In the genomic region with DNA sequence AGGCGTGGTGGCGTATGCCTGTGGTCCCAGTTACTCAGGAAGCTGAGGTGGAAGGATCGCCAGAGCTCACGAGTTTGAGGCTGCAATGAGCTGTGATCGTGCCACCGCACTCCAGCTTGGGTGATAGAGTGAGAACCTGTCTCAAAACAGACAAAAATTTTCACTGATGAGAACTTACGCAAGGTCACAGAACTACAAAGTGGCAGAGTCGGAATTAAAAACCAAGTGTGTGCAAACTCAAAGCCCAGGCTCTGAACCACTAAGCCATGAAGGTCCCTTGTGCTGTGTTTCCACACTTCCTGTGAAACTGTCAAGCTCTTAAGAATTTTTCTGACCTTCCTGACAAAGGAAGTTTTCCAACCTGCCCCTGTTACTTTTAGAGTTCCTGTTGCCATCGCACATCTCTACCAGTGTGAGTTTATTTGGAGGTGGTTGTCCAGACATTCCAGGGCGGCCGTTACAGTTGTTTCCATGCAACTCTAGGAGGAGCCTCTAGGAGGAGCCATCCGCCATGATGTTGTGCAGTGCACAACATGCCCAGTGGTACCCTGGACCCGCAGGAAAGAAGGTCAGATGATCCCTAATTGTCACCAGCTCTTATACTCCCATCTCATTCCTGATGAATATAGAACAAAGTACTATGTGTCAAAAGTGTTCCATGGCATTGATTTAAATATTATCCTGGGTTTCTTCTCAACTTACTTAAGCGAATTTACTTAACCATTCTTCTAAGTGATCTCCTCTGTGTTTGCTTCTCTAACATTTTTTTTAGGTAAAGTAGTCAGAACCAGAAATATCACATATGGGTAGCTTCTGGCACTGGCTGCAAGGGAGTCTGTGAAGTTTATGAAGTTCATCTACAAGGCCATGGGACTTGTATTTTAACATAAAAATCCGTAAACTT, we compare ENCODE assay signal across 8 cellular contexts. TPM values are rescaled to one million over a fixed set of nuclear protein-coding genes. Genes with fewer than 3 reads are reported as not detected.
DNase-seq lines count a peak whose midpoint lies in the region; ATAC-seq and TF ChIP-seq lines count a peak whose summit lies in the region.

No MANE protein-coding gene starts in this region.

- H3K79me1 ChIP-seq in H9 (ENCODE audit: insufficient read depth, low read depth, low read length, poor library complexity, severe bottlenecking), result no peaks in the 10 kb centered on the region

- no peak overlapping the region for H3T11ph ChIP-seq in H9 (ENCODE audit: low read length)

- no peak overlapping the region for H3K14ac ChIP-seq in H9 (ENCODE audit: insufficient read depth, low read length)

- H3K27me3 Mint-ChIP-seq in CD14-positive monocyte (ENCODE audit: low read depth in 3 of 3) (peaks cover 2 to 5% (median 3%) of the 10 kb centered on the region in 3 donors), H9 (ENCODE audit: low read depth) (no peaks in the 10 kb centered on the region)

- TF ChIP-seq CTCF in CD14-positive monocyte (IDR thresholded peaks at IDR 0.05) (peak; percentile 42), H9 (conservative IDR thresholded peaks at IDR 0.05) (peak; percentile 83)

- no peak overlapping the region for H3K4me3 Mint-ChIP-seq in CD14-positive monocyte
- H3K4me3 Mint-ChIP-seq in H9, result no peak overlapping the region

- no peak overlapping the region for H3K27ac Mint-ChIP-seq in CD14-positive monocyte
- no peak overlapping the region for H3K27ac Mint-ChIP-seq in H9

- ATAC-seq in SK-N-SH treated with all-trans-retinoic acid at 6 μM for 48 hours (peak; percentile 78), GM21526 (IDR thresholded peaks at IDR 0.05; ENCODE audit: low FRiP score, unreplicated experiment) (no peak)

- no peak overlapping the region for H3K27ac ChIP-seq in H9 (ENCODE audit: insufficient read length, low read depth, low read length)
- H3K27ac ChIP-seq in iPS DF 6.9 (ENCODE audit: low read length), result no peak overlapping the region

- H4K8ac ChIP-seq in H9 (replicated peaks; ENCODE audit: insufficient read length, low read depth, low read length), result no peak overlapping the region

- H3K36me3 Mint-ChIP-seq in CD14-positive monocyte (no peaks in the 10 kb centered on the region), H9 (ENCODE audit: insufficient read depth in 1 of 3, low read depth in 3 of 3) (no peaks in the 10 kb centered on the region)

- H2BK15ac ChIP-seq in H9 (ENCODE audit: low read depth, low read length), result no peak overlapping the region

- peaks cover 0 to 6% (median 1%) of the 10 kb centered on the region in 7 donors for H3K9me3 Mint-ChIP-seq in CD14-positive monocyte
- H3K9me3 Mint-ChIP-seq in H9, result no peaks in the 10 kb centered on the region

- H3K23ac ChIP-seq in H9 (ENCODE audit: insufficient read length, low read depth, low read length), result no peak overlapping the region

- H3K9me3 ChIP-seq in H9 (ENCODE audit: control insufficient read depth, low read depth, low read length) (no peaks in the 10 kb centered on the region), iPS DF 6.9 (ENCODE audit: control insufficient read depth, insufficient read depth, low read length) (no peaks in the 10 kb centered on the region)

- no peak overlapping the region for H2BK120ac ChIP-seq in H9 (ENCODE audit: low read depth, low read length, poor library complexity, severe bottlenecking)

- no peak overlapping the region for H4K91ac ChIP-seq in H9 (ENCODE audit: insufficient read length, low read depth, low read length)

- H2AFZ ChIP-seq in H9 (ENCODE audit: low read length), result no peak overlapping the region

- H3K56ac ChIP-seq in H9 (ENCODE audit: insufficient read length, low read depth, low read length), result no peak overlapping the region

- no peaks in the 10 kb centered on the region for H3K36me3 ChIP-seq in iPS DF 6.9 (ENCODE audit: control insufficient read depth, insufficient read depth, low read length)

- H3K4me2 ChIP-seq in H9 (ENCODE audit: insufficient read depth, insufficient read length, low read length), result no peak overlapping the region

- intact Hi-C loops in CD14-positive monocyte (cut with micrococcal nuclease), result no loop called here

- DNase-seq in CD14-positive monocyte (ENCODE audit: low spot score) (no peak), H9 (peak; percentile 75), iPS DF 6.9 (ENCODE audit: low read depth, low spot score) (peak; percentile 29), NCI-H2171 treated with DMSO at 0.1 percent for 48 hours (lab: John Stamatoyannopoulos, UW) (no peak), NCI-H446 treated with DMSO at 0.1 percent for 48 hours (lab: John Stamatoyannopoulos, UW) (no peak), NCI-H345 (lab: John Stamatoyannopoulos, UW) (no peak)

- H3K4me3 ChIP-seq in iPS DF 6.9 (ENCODE audit: low read length), result no peak overlapping the region

- no CpG with 5 or more reads among the region's 15 CpGs for WGBS in H9 (ENCODE audit: extremely low coverage, insufficient read length, low lambda C conversion rate)
- no CpG with 5 or more reads among the region's 15 CpGs for WGBS in iPS DF 6.9 (ENCODE audit: insufficient coverage, insufficient read length)

- H3K4me1 Mint-ChIP-seq in CD14-positive monocyte, result peaks cover 16% of the 10 kb centered on the region
- peaks cover 0 to 4% of the 10 kb centered on the region in 2 experiments; a peak in 1 of 4 replicates for H3K4me1 Mint-ChIP-seq in H9

- H2BK12ac ChIP-seq in H9 (ENCODE audit: insufficient read length, low read depth, low read length), result no peak overlapping the region

- no peak overlapping the region for H3K9ac ChIP-seq in H9 (ENCODE audit: extremely low read depth, insufficient read length, low read length)

- H4K5ac ChIP-seq in H9 (ENCODE audit: insufficient read length, low read depth, low read length), result no peak overlapping the region

- H3K18ac ChIP-seq in H9 (ENCODE audit: insufficient read length, low read depth, low read length), result no peak overlapping the region

- no peaks in the 10 kb centered on the region for H4K20me1 ChIP-seq in H9 (ENCODE audit: control insufficient read depth, insufficient read depth, insufficient read length)

- no peak overlapping the region for H2BK20ac ChIP-seq in H9 (ENCODE audit: low read depth, low read length, poor library complexity, severe bottlenecking)

- H2AK5ac ChIP-seq in H9 (ENCODE audit: insufficient read length, low read length), result no peak overlapping the region

- H3K27me3 ChIP-seq in H9 (ENCODE audit: insufficient read depth, low read length) (no peaks in the 10 kb centered on the region), iPS DF 6.9 (ENCODE audit: control insufficient read depth, insufficient read depth, low read length) (no peaks in the 10 kb centered on the region)

- no peaks in the 10 kb centered on the region for H3K79me2 ChIP-seq in H9 (ENCODE audit: insufficient read depth, low read length)

- no peaks in the 10 kb centered on the region for H3K23me2 ChIP-seq in H9 (ENCODE audit: insufficient read length, low read depth, low read length, poor library complexity, severe bottlenecking)

- no peak overlapping the region for H3K4ac ChIP-seq in H9 (ENCODE audit: low read depth, low read length)

- H3K4me1 ChIP-seq in H9 (ENCODE audit: insufficient read depth, low read length) (no peaks in the 10 kb centered on the region), iPS DF 6.9 (ENCODE audit: control insufficient read depth, insufficient read depth, low read length) (no peaks in the 10 kb centered on the region)

- H2BK5ac ChIP-seq in H9 (ENCODE audit: insufficient read length, low read length), result no peak overlapping the region

TF ChIP-seq in SK-N-SH treated with all-trans-retinoic acid at 6 μM for 48 hours, 23 proteins besides CTCF, POLR2A, EP300 and RAD21 (continues in another document):
- TF ChIP-seq ARNTL (CRISPR knock-in tag; IDR thresholded peaks at IDR 0.05; ENCODE audit: borderline replicate concordance, low read depth) (no peak), OSR1 (CRISPR knock-in tag; IDR thresholded peaks at IDR 0.05) (no peak), RARB (CRISPR knock-in tag; IDR thresholded peaks at IDR 0.05) (no peak), BACH2 (CRISPR knock-in tag; IDR thresholded peaks at IDR 0.05; ENCODE audit: borderline replicate concordance) (no peak), ZNF8 (CRISPR knock-in tag; IDR thresholded peaks at IDR 0.05) (no peak), ISL1 (CRISPR knock-in tag; IDR thresholded peaks at IDR 0.05) (no peak), PPARA (CRISPR knock-in tag; IDR thresholded peaks at IDR 0.05; ENCODE audit: borderline replicate concordance) (no peak), TOX (CRISPR knock-in tag; IDR thresholded peaks at IDR 0.05; ENCODE audit: borderline replicate concordance) (no peak), ZNF565 (CRISPR knock-in tag; conservative IDR thresholded peaks at IDR 0.05; ENCODE audit: low read depth) (no peak), TCF4 (CRISPR knock-in tag; IDR thresholded peaks at IDR 0.05; ENCODE audit: borderline replicate concordance) (no peak)
- TF ChIP-seq, protein P1, sequence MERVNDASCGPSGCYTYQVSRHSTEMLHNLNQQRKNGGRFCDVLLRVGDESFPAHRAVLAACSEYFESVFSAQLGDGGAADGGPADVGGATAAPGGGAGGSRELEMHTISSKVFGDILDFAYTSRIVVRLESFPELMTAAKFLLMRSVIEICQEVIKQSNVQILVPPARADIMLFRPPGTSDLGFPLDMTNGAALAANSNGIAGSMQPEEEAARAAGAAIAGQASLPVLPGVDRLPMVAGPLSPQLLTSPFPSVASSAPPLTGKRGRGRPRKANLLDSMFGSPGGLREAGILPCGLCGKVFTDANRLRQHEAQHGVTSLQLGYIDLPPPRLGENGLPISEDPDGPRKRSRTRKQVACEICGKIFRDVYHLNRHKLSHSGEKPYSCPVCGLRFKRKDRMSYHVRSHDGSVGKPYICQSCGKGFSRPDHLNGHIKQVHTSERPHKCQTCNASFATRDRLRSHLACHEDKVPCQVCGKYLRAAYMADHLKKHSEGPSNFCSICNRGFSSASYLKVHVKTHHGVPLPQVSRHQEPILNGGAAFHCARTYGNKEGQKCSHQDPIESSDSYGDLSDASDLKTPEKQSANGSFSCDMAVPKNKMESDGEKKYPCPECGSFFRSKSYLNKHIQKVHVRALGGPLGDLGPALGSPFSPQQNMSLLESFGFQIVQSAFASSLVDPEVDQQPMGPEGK (CRISPR knock-in tag; IDR thresholded peaks at IDR 0.05; ENCODE audit: borderline replicate concordance), result no peak
- TF ChIP-seq, protein P2, sequence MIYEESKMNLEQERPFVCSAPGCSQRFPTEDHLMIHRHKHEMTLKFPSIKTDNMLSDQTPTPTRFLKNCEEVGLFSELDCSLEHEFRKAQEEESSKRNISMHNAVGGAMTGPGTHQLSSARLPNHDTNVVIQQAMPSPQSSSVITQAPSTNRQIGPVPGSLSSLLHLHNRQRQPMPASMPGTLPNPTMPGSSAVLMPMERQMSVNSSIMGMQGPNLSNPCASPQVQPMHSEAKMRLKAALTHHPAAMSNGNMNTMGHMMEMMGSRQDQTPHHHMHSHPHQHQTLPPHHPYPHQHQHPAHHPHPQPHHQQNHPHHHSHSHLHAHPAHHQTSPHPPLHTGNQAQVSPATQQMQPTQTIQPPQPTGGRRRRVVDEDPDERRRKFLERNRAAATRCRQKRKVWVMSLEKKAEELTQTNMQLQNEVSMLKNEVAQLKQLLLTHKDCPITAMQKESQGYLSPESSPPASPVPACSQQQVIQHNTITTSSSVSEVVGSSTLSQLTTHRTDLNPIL (CRISPR knock-in tag; IDR thresholded peaks at IDR 0.05; ENCODE audit: low read depth), result no peak

RNA-seq across cellular contexts. Expression of a gene that starts 49.0 kb away (rescaled TPM):
- not detected for polyA plus RNA-seq in CD14-positive monocyte
- not detected in 2 replicates for total RNA-seq in H9 (2021)

Comparison
In these comparisons a context has a peak if more than half of its experiments do, and no peak if none do; other contexts are left out.
1. DNase-seq: peak in H9 (single experiment) and iPS DF 6.9 (single experiment); none in CD14-positive monocyte (single experiment), NCI-H2171 treated with DMSO at 0.1 percent for 48 hours (single experiment), NCI-H446 treated with DMSO at 0.1 percent for 48 hours (single experiment) and NCI-H345 (single experiment).